33 cellular contexts compared by ENCODE assay signal in genomic region chr20:58913079-58913478, GRCh38.
"Had no signal": no experiment of that assay in that cellular context is flagged by ENCODE, and none has a peak within 500 bp of the region (broad histone marks: within the 10 kb centered on the region; RNA-seq: fewer than 3 reads in every experiment).

No MANE protein-coding gene starts in this region.

- H3K27ac ChIP-seq: RWPE1, SJCRH30, SK-N-MC, WERI-Rb-1 had no signal

- H3K27ac Mint-ChIP-seq: activated CD4-positive, alpha-beta memory T cell treated with anti-CD3 and anti-CD28 coated beads, Interleukin-2, amount 10 ng/mL, durations not matched to agents 7 days and 5 days; activated naive CD8-positive, alpha-beta T cell; activated naive CD8-positive, alpha-beta T cell treated with anti-CD3 and anti-CD28 coated beads, Interleukin-2, amount 50 U/mL, for 24 hours had no signal

- H3K4me3 Mint-ChIP-seq: activated CD4-positive, alpha-beta memory T cell treated with anti-CD3 and anti-CD28 coated beads, Interleukin-2, amount 10 ng/mL, durations not matched to agents 7 days and 5 days; activated naive CD4-positive, alpha-beta T cell treated with anti-CD3 and anti-CD28 coated beads, Interleukin-2, amount 10 ng/mL, durations not matched to agents 7 days and 5 days; activated naive CD8-positive, alpha-beta T cell; activated naive CD8-positive, alpha-beta T cell treated with anti-CD3 and anti-CD28 coated beads, Interleukin-2, amount 50 U/mL, for 24 hours; activated T-cell treated with anti-CD3 and anti-CD28 coated beads, Interleukin-2, amount 50 U/mL, for 4 hours; brain; T-cell had no signal

- H3K9me3 Mint-ChIP-seq: activated CD4-positive, alpha-beta memory T cell treated with anti-CD3 and anti-CD28 coated beads, Interleukin-2, amount 10 ng/mL, durations not matched to agents 7 days and 5 days; activated naive CD4-positive, alpha-beta T cell treated with anti-CD3 and anti-CD28 coated beads, Interleukin-2, amount 10 ng/mL, durations not matched to agents 7 days and 5 days; activated naive CD8-positive, alpha-beta T cell treated with anti-CD3 and anti-CD28 coated beads, Interleukin-2, amount 50 U/mL, for 24 hours; activated T-cell treated with anti-CD3 and anti-CD28 coated beads, Interleukin-2, amount 50 U/mL, for 4 hours; T-cell had no signal

- DNase-seq: activated CD4-positive, alpha-beta memory T cell treated with anti-CD3 and anti-CD28 coated beads, Interleukin-2, amount 10 ng/mL, durations not matched to agents 7 days and 5 days; activated CD4-positive, alpha-beta T cell treated with anti-CD3 and anti-CD28 coated beads for 1 hour; activated CD4-positive, alpha-beta T cell treated with anti-CD3 and anti-CD28 coated beads for 48 hours; activated CD4-positive, CD25-positive, alpha-beta regulatory T cell; activated CD8-positive, alpha-beta memory T cell treated with anti-CD3 and anti-CD28 coated beads, Interleukin-2, amount 50 U/mL, for 4 hours; activated effector memory CD4-positive, alpha-beta T cell treated with Interleukin-2 at 50 U/mL for 16 hours; activated naive CD4-positive, alpha-beta T cell treated with anti-CD3 and anti-CD28 coated beads, Interleukin-2, amount 10 ng/mL, durations not matched to agents 7 days and 5 days; activated naive CD8-positive, alpha-beta T cell treated with anti-CD3 and anti-CD28 coated beads, Interleukin-2, amount 50 U/mL, for 24 hours; activated T-cell treated with anti-CD3 and anti-CD28 coated beads for 4 hours; activated T-cell treated with anti-CD3 and anti-CD28 coated beads, Interleukin-2, amount 50 U/mL, for 4 hours; anterior cingulate cortex; central memory CD4-positive, alpha-beta T cell; IMR-90; NCI-H1092; NCI-H1436 treated with DMSO at 0.1 percent for 48 hours; NCI-H1694 treated with DMSO at 0.1 percent for 48 hours; NCI-H2029; NCI-H510A; NCI-H526; NCI-H748 treated with DMSO at 0.1 percent for 48 hours; NK-92 treated with Interleukin-12 subunit alpha and Interleukin-12 subunit beta, amount 100 ng/mL, for 24 hours; PC-3; SHP77; SJCRH30; T-cell; T-helper 2 cell; T-helper 9 cell; WERI-Rb-1 had no signal

- H3K27me3 ChIP-seq: SJCRH30 had no signal

- H3K9me3 ChIP-seq: SJCRH30 had no signal

- ATAC-seq: activated naive CD8-positive, alpha-beta T cell treated with anti-CD3 and anti-CD28 coated beads, Interleukin-2, amount 50 U/mL, for 24 hours; activated T-cell treated with anti-CD3 and anti-CD28 coated beads, Interleukin-2, amount 50 U/mL, for 4 hours; K562; PC-3 had no signal

- H3K4me3 ChIP-seq: K562, SJCRH30, SK-N-MC had no signal

- H3K27me3 Mint-ChIP-seq: activated CD4-positive, alpha-beta memory T cell treated with anti-CD3 and anti-CD28 coated beads, Interleukin-2, amount 10 ng/mL, durations not matched to agents 7 days and 5 days; activated naive CD4-positive, alpha-beta T cell treated with anti-CD3 and anti-CD28 coated beads, Interleukin-2, amount 10 ng/mL, durations not matched to agents 7 days and 5 days; activated naive CD8-positive, alpha-beta T cell; activated naive CD8-positive, alpha-beta T cell treated with anti-CD3 and anti-CD28 coated beads, Interleukin-2, amount 50 U/mL, for 24 hours; brain; T-cell had no signal
